26 cellular contexts compared by ENCODE assay signal in the genomic region with DNA sequence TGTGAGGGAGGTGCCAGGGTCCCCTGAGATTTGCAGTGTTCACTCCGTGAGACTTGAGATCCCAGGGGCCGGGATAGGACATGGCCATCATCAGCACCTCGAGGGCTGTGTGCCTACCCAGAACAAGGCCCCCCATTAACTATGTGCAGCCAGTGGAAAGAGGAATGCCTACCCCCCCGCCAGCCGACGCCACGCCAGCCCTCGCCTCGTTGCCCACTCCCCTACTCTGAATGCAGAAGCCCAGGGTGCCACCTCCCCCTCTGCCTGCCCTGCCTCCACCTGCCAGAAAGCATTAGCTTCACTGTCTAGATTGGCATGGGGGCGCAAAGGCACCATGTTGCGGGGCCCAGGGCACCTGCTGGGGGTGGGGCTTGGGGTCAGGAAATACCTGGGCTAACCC. TPM values are rescaled to one million over a fixed set of nuclear protein-coding genes. Genes with fewer than 3 reads are reported as not detected.
"Had no signal": no experiment of that assay in that cellular context is flagged by ENCODE, and none has a peak within 500 bp of the region (broad histone marks: within the 10 kb centered on the region; RNA-seq: fewer than 3 reads in every experiment).

No MANE protein-coding gene starts in this region.

- H3K27ac ChIP-seq: HL-60, KMS-11, SJSA1 had no signal

- FAIRE-seq: HTR-8/SVneo, K562, RCC 7860 had no signal

- H3K9me3 ChIP-seq: SJSA1, SK-N-SH had no signal

- H3K36me3 ChIP-seq: SJSA1 had no signal

- H3K9ac ChIP-seq: KMS-11, SK-N-SH had no signal

- DNase-seq: Kasumi-1, MM.1S, NCI-H1092 treated with DMSO at 0.1 percent for 48 hours, NCI-H1436, NCI-H187, NCI-H2029, NCI-H2081 treated with DMSO at 0.1 percent for 48 hours, NCI-H226, NCI-H446, NCI-H510A, NCI-H524 treated with DMSO at 0.1 percent for 48 hours, NCI-H69, NCI-H774, Right ventricle myocardium superior, RPMI8226, SIG-M5, SK-N-SH, SW 1271 had no signal

- H3K4me3 ChIP-seq: K562, SJSA1 had no signal

RNA-seq across cellular contexts. Expression of a gene that starts 14.9 kb away (rescaled TPM):
- total RNA-seq: M059J, SJSA1 had no signal
- polyA plus RNA-seq: IgD-negative memory B cell had no signal

RNA-seq across cellular contexts. Expression of a gene that starts 48.1 kb away (rescaled TPM):
- total RNA-seq: M059J, SJSA1 had no signal
- polyA plus RNA-seq: SK-N-SH had no signal
